14 cellular contexts compared by ENCODE assay signal in genomic region chr11:92340839-92341238, GRCh38.
DNase-seq lines count a peak whose midpoint lies in the region; ATAC-seq and TF ChIP-seq lines count a peak whose summit lies in the region.
"Had no signal": no experiment of that assay in that cellular context is flagged by ENCODE, and none has a peak within 500 bp of the region (broad histone marks: within the 10 kb centered on the region; RNA-seq: fewer than 3 reads in every experiment).

No MANE protein-coding gene starts in this region.

- H3K9me3 ChIP-seq in colonic mucosa (no peaks in the 10 kb centered on the region), smooth muscle cell (replicated peaks; ENCODE audit: low read depth) (no peaks in the 10 kb centered on the region)
- H3K9me3 ChIP-seq: sigmoid colon, thyroid gland had no signal

- no peak overlapping the region for H3K27ac Mint-ChIP-seq in T-cell
- H3K27ac Mint-ChIP-seq: CD8-positive, alpha-beta memory T cell had no signal

- H3K79me2 ChIP-seq in smooth muscle cell (ENCODE audit: low read depth), result no peaks in the 10 kb centered on the region

- ATAC-seq in T-cell (replicated peaks in 1 of 4), result no peak
- no peak for ATAC-seq in GM19395 (IDR thresholded peaks at IDR 0.05; ENCODE audit: unreplicated experiment)
- no peak for ATAC-seq in GM18511 (IDR thresholded peaks at IDR 0.05; ENCODE audit: unreplicated experiment)

- no peak overlapping the region for H2AFZ ChIP-seq in smooth muscle cell (ENCODE audit: low read depth)

- no peaks in the 10 kb centered on the region for H4K20me1 ChIP-seq in smooth muscle cell (ENCODE audit: low read depth)

- peaks cover 0 to 14% (median 5%) of the 10 kb centered on the region in 3 donors for H3K9me3 Mint-ChIP-seq in T-cell

- H3K36me3 ChIP-seq in colonic mucosa (no peaks in the 10 kb centered on the region), smooth muscle cell (ENCODE audit: low read depth) (no peaks in the 10 kb centered on the region)
- H3K36me3 ChIP-seq: sigmoid colon, thyroid gland had no signal

- no peak overlapping the region for H3K4me3 Mint-ChIP-seq in T-cell
- H3K4me3 Mint-ChIP-seq: CD8-positive, alpha-beta memory T cell had no signal

- no peaks in the 10 kb centered on the region for H3K36me3 Mint-ChIP-seq in T-cell
- H3K36me3 Mint-ChIP-seq: CD8-positive, alpha-beta memory T cell had no signal

- H3K27me3 Mint-ChIP-seq in T-cell, result no peaks in the 10 kb centered on the region
- H3K27me3 Mint-ChIP-seq: CD8-positive, alpha-beta memory T cell had no signal

- H3K27me3 ChIP-seq in colonic mucosa, result no peaks in the 10 kb centered on the region
- H3K27me3 ChIP-seq in smooth muscle cell (ENCODE audit: low read depth), result no peaks in the 10 kb centered on the region
- H3K27me3 ChIP-seq: sigmoid colon, thyroid gland had no signal

- POLR2A ChIA-PET in T-cell (lab: Charles Lee), result no interaction called here

- H3K4me1 Mint-ChIP-seq in T-cell, result no peaks in the 10 kb centered on the region
- H3K4me1 Mint-ChIP-seq: CD8-positive, alpha-beta memory T cell had no signal

- peak; percentile 4 for DNase-seq in activated CD4-positive, alpha-beta T cell treated with anti-CD3 and anti-CD28 coated beads for 48 hours
- no peak for DNase-seq in activated CD4-positive, alpha-beta T cell treated with anti-CD3 and anti-CD28 coated beads for 1 hour
- peak; percentile 48 for DNase-seq in LHCN-M2 (ENCODE audit: low read depth)
- DNase-seq in colonic mucosa, result peak; percentile 22
- no peak for DNase-seq in smooth muscle cell (lab: John Stamatoyannopoulos, UW; ENCODE audit: unreplicated experiment)
- DNase-seq in T-cell, result no peak
- DNase-seq: activated CD8-positive, alpha-beta memory T cell treated with anti-CD3 and anti-CD28 coated beads, Interleukin-2, amount 50 U/mL, for 4 hours; CD8-positive, alpha-beta memory T cell; GOT3; NCI-H2081 treated with DMSO at 0.1 percent for 48 hours; sigmoid colon; thyroid gland had no signal

- TF ChIP-seq CTCF in colonic mucosa (IDR thresholded peaks at IDR 0.05) (no peak), smooth muscle cell (IDR thresholded peaks at IDR 0.05; ENCODE audit: borderline replicate concordance, insufficient read depth, poor library complexity, severe bottlenecking) (peak; percentile 24)

- intact Hi-C loops in colonic mucosa (cut with DNase I), result no loop called here

- H3K27ac ChIP-seq in colonic mucosa, result no peak overlapping the region
- no peak overlapping the region for H3K27ac ChIP-seq in smooth muscle cell (ENCODE audit: low read depth)
- H3K27ac ChIP-seq: sigmoid colon, thyroid gland had no signal

- H3K4me3 ChIP-seq in colonic mucosa, result no peak overlapping the region
- H3K4me3 ChIP-seq in smooth muscle cell, result no peak overlapping the region
- H3K4me3 ChIP-seq: sigmoid colon, thyroid gland had no signal

- H3F3A ChIP-seq in smooth muscle cell (ENCODE audit: low read depth), result no peaks in the 10 kb centered on the region

- H3K9ac ChIP-seq in colonic mucosa (ENCODE audit: low read depth in 2 of 2, low read length in 2 of 2) (no peak overlapping the region), smooth muscle cell (ENCODE audit: low read depth) (no peak overlapping the region)

- CTCF ChIA-PET in T-cell (lab: Charles Lee), result no interaction called here

- no peak overlapping the region for H3K4me2 ChIP-seq in smooth muscle cell

- no peaks in the 10 kb centered on the region for H3K4me1 ChIP-seq in colonic mucosa
- no peaks in the 10 kb centered on the region for H3K4me1 ChIP-seq in smooth muscle cell (ENCODE audit: low read depth)
- H3K4me1 ChIP-seq: sigmoid colon, thyroid gland had no signal

- WGBS in smooth muscle cell (ENCODE audit: low lambda C conversion rate), result 92% methylated on average over 6 of the region's 6 CpGs

Comparison
In these comparisons a context has a peak if more than half of its experiments do, and no peak if none do; other contexts are left out.
1. DNase-seq: peak in activated CD4-positive, alpha-beta T cell treated with anti-CD3 and anti-CD28 coated beads for 48 hours (single experiment), LHCN-M2 (single experiment) and colonic mucosa (single experiment); none in activated CD4-positive, alpha-beta T cell treated with anti-CD3 and anti-CD28 coated beads for 1 hour (single experiment), smooth muscle cell (single experiment) and T-cell (0 of 34).